17 cellular contexts compared by ENCODE assay signal in genomic region chr6:48560408-48560807, GRCh38.
A peak's percentile ranks its signal among the peaks of the same experiment; 100 is the strongest.
DNase-seq lines count a peak whose midpoint lies in the region; ATAC-seq, FAIRE-seq and TF ChIP-seq lines count a peak whose summit lies in the region.
"Had no signal": no experiment of that assay in that cellular context is flagged by ENCODE, and none has a peak within 500 bp of the region (broad histone marks: within the 10 kb centered on the region; RNA-seq: fewer than 3 reads in every experiment).

No MANE protein-coding gene starts in this region.

- H2AFZ ChIP-seq in IMR-90 (replicated peaks; ENCODE audit: low read length, poor library complexity) (no peak overlapping the region), keratinocyte (ENCODE audit: control insufficient read depth, low read length) (no peak overlapping the region)
- H2AFZ ChIP-seq: parathyroid adenoma had no signal

- no peak overlapping the region for H2BK120ac ChIP-seq in IMR-90 (ENCODE audit: low read depth, low read length)

- H3K9me3 ChIP-seq in IMR-90 (ENCODE audit: control insufficient read depth, insufficient read depth, low read length) (no peaks in the 10 kb centered on the region), keratinocyte (ENCODE audit: control insufficient read depth, low read depth, low read length) (peaks cover 2% of the 10 kb centered on the region)
- H3K9me3 ChIP-seq: transverse colon had no signal

- no peak overlapping the region for H2BK15ac ChIP-seq in IMR-90 (ENCODE audit: low read depth, low read length)

- H2BK20ac ChIP-seq in IMR-90 (ENCODE audit: low read depth, low read length): no peak overlapping the region

- H3K18ac ChIP-seq in IMR-90 (ENCODE audit: low read depth, low read length): no peak overlapping the region

- no peak overlapping the region for H2BK5ac ChIP-seq in IMR-90 (ENCODE audit: low read depth, low read length, poor library complexity, severe bottlenecking)

- FAIRE-seq in keratinocyte (lab: Jason Lieb, UNC): peak; percentile 93
- FAIRE-seq: GM12891 had no signal

- H4K20me1 ChIP-seq in IMR-90 (ENCODE audit: insufficient read depth, low read length) (no peaks in the 10 kb centered on the region), keratinocyte (ENCODE audit: control insufficient read depth, extremely low read depth, insufficient read depth, low read length) (no peaks in the 10 kb centered on the region)

- no peak overlapping the region for H3K9ac ChIP-seq in IMR-90 (ENCODE audit: low read depth, low read length)
- H3K9ac ChIP-seq in keratinocyte (ENCODE audit: control insufficient read depth, extremely low read depth, insufficient read depth, low read length): no peak overlapping the region
- H3K9ac ChIP-seq: parathyroid adenoma had no signal

- no peak overlapping the region for H4K91ac ChIP-seq in IMR-90 (ENCODE audit: insufficient read depth, low read depth, low read length)

- H3K23ac ChIP-seq in IMR-90 (ENCODE audit: low read depth, low read length): no peak overlapping the region

- H4K5ac ChIP-seq in IMR-90 (ENCODE audit: low read depth, low read length): no peak overlapping the region

- no peak for TF ChIP-seq POLR2A in IMR-90 (IDR thresholded peaks at IDR 0.05; ENCODE audit: low read depth, low read length)

- POLR2A ChIA-PET in IMR-90 (lab: Charles Lee; ENCODE audit: unreplicated experiment): no interaction called here

- CTCF ChIA-PET in IMR-90 (lab: Yijun Ruan, JAX): interaction anchor here (0.6 kb wide), 1 partner anchor 13 kb away, joined by 3 read pairs; no protein-coding TSS in a partner anchor

- no peak for TF ChIP-seq CTCF in IMR-90 (conservative IDR thresholded peaks at IDR 0.05; ENCODE audit: low read depth, low read length)
- TF ChIP-seq CTCF in brain microvascular endothelial cell (IDR thresholded peaks at IDR 0.05; ENCODE audit: low read depth, low read length, missing control alignments): no peak
- no peak for TF ChIP-seq CTCF in keratinocyte (optimal IDR thresholded peaks at IDR 0.05 in 1 of 3, IDR thresholded peaks at IDR 0.05 in 1 of 3, conservative IDR thresholded peaks at IDR 0.05 in 1 of 3; ENCODE audit: extremely low read depth in 1 of 3, insufficient read depth in 2 of 3, low read length in 3 of 3)

- H3K4me2 ChIP-seq in IMR-90 (ENCODE audit: low read depth, low read length) (no peak overlapping the region), keratinocyte (ENCODE audit: control insufficient read depth, extremely low read depth, insufficient read depth, low read depth, low read length) (no peak overlapping the region)

- H3K4me1 ChIP-seq in IMR-90 (ENCODE audit: control insufficient read depth, insufficient read depth, low read length) (no peaks in the 10 kb centered on the region), keratinocyte (ENCODE audit: control insufficient read depth, extremely low read depth, insufficient read depth, low read length) (peaks cover 8% of the 10 kb centered on the region)
- H3K4me1 ChIP-seq: parathyroid adenoma, transverse colon had no signal

- H3K4ac ChIP-seq in IMR-90 (ENCODE audit: low read depth, low read length): no peak overlapping the region

- no peak for TF ChIP-seq RAD21 in IMR-90 (IDR thresholded peaks at IDR 0.05; ENCODE audit: low read length)

- 44% methylated on average over 1 of the region's 3 CpGs; no CpG with 5 or more reads in 1 of the 2 experiments for WGBS in IMR-90 (ENCODE audit: extremely low coverage in 2 of 2, insufficient read length in 1 of 2), 2 experiments

- no peaks in the 10 kb centered on the region for H3K27me3 ChIP-seq in IMR-90 (ENCODE audit: control insufficient read depth, insufficient read depth, low read length)
- no peaks in the 10 kb centered on the region for H3K27me3 ChIP-seq in brain microvascular endothelial cell (replicated peaks)
- no peaks in the 10 kb centered on the region for H3K27me3 ChIP-seq in keratinocyte (ENCODE audit: control insufficient read depth, extremely low read depth, insufficient read depth, low read length)
- H3K27me3 ChIP-seq: transverse colon had no signal

- no peaks in the 10 kb centered on the region for H3K36me3 ChIP-seq in IMR-90 (ENCODE audit: control insufficient read depth, insufficient read depth, low read length)
- H3K36me3 ChIP-seq in brain microvascular endothelial cell (replicated peaks): no peaks in the 10 kb centered on the region
- H3K36me3 ChIP-seq in keratinocyte (ENCODE audit: control insufficient read depth in 2 of 2, extremely low read depth in 1 of 2, insufficient read depth in 2 of 2, low read length in 2 of 2): no peaks in the 10 kb centered on the region
- H3K36me3 ChIP-seq: transverse colon had no signal

- H3K56ac ChIP-seq in IMR-90 (ENCODE audit: extremely low read depth, insufficient read depth, low read length): no peak overlapping the region

- no peaks in the 10 kb centered on the region for H3K9me1 ChIP-seq in IMR-90 (ENCODE audit: insufficient read depth, low read length)
- H3K9me1 ChIP-seq in keratinocyte (ENCODE audit: control insufficient read depth, extremely low read depth, insufficient read depth, low read length): no peaks in the 10 kb centered on the region

- no peak overlapping the region for H2AK9ac ChIP-seq in IMR-90 (replicated peaks; ENCODE audit: low read depth, low read length, poor library complexity)

- no peak overlapping the region for H3K14ac ChIP-seq in IMR-90 (replicated peaks; ENCODE audit: low read depth, low read length)

- no peak overlapping the region for H2AK5ac ChIP-seq in IMR-90 (ENCODE audit: low read depth, low read length)

- in situ Hi-C loops in Caki2 (cut with HindIII; ENCODE audit: low pct_unique_long_range_greater_than_20kb, low sequenced_read_pairs): no loop called here
- in situ Hi-C loops in IMR-90 (cut with MboI; ENCODE audit: low sequenced_read_pairs): no loop called here
- in situ Hi-C loops in brain microvascular endothelial cell (cut with HindIII; ENCODE audit: low pct_ligation_motif_present, low sequenced_read_pairs): no loop called here

- no peaks in the 10 kb centered on the region for H3K79me2 ChIP-seq in keratinocyte (ENCODE audit: control insufficient read depth, insufficient read depth, low read length)
- H3K79me2 ChIP-seq: parathyroid adenoma had no signal

- DNase-seq in Caki2 (ENCODE audit: low read depth) (peak; percentile 16), IMR-90 (peak; percentile 22), brain microvascular endothelial cell (peak; percentile 65), keratinocyte (ENCODE audit: low read depth, low spot score) (peak; percentile 9), SHP77 treated with DMSO at 0.1 percent for 48 hours (lab: John Stamatoyannopoulos, UW) (no peak), posterior cingulate gyrus (no peak)
- no peak for DNase-seq in activated naive CD4-positive, alpha-beta T cell (lab: John Stamatoyannopoulos, UW)
- DNase-seq: activated CD8-positive, alpha-beta T cell treated with anti-CD3 and anti-CD28 coated beads, Interleukin-2, amount 10 ng/mL, durations not matched to agents 7 days and 5 days; activated effector memory CD4-positive, alpha-beta T cell treated with Interleukin-2 at 50 U/mL for 16 hours; DMS153; Karpas-422; NCI-H187 treated with DMSO at 0.1 percent for 48 hours; T1000; transverse colon had no signal

- no peaks in the 10 kb centered on the region for H3K79me1 ChIP-seq in IMR-90 (ENCODE audit: low read depth in 1 of 2, low read length in 2 of 2)

- ATAC-seq in IMR-90 (ENCODE audit: low read depth) (peak; percentile 35; the same call in 1 of the 2 replicates), HG03442 (IDR thresholded peaks at IDR 0.05; ENCODE audit: unreplicated experiment) (no peak)
- ATAC-seq: activated CD8-positive, alpha-beta T cell treated with anti-CD3 and anti-CD28 coated beads, Interleukin-2, amount 10 ng/mL, durations not matched to agents 7 days and 5 days had no signal

- intact Hi-C loops in IMR-90 (cut with micrococcal nuclease) (no loop called here), posterior cingulate gyrus (cut with DNase I) (no loop called here)

- H3K27ac ChIP-seq in IMR-90 (ENCODE audit: insufficient read depth, low read length) (no peak overlapping the region), brain microvascular endothelial cell (no peak overlapping the region), keratinocyte (ENCODE audit: control insufficient read depth, insufficient read depth, low read length) (no peak overlapping the region)
- H3K27ac ChIP-seq: parathyroid adenoma, transverse colon had no signal

- no TSS peak for BruUV-seq in IMR-90 (replicated peaks; lab: Mats Ljungman, UMichigan)

- no peak overlapping the region for H4K8ac ChIP-seq in IMR-90 (ENCODE audit: low read depth in 2 of 2, low read length in 2 of 2)

- H3K4me3 ChIP-seq in IMR-90 (ENCODE audit: insufficient read depth, low read depth, low read length): no peak overlapping the region
- no peak overlapping the region for H3K4me3 ChIP-seq in brain microvascular endothelial cell (ENCODE audit: low read depth, low read length)
- no peak overlapping the region for H3K4me3 ChIP-seq in keratinocyte (ENCODE audit: control insufficient read depth in 2 of 3, extremely low read depth in 1 of 3, insufficient read depth in 2 of 3, low read depth in 1 of 3, low read length in 3 of 3)
- H3K4me3 ChIP-seq: transverse colon had no signal

- dilution Hi-C loops in IMR-90 (cut with HindIII; ENCODE audit: low sequenced_read_pairs, unreplicated experiment): no loop called here
- dilution Hi-C loops in keratinocyte (cut with MboI; ENCODE audit: extremely low pct_ligation_motif_present, low sequenced_read_pairs): no loop called here

TF ChIP-seq in IMR-90, 13 proteins besides CTCF, POLR2A, EP300 and RAD21:
- no peak for TF ChIP-seq USF2 (IDR thresholded peaks at IDR 0.05; ENCODE audit: low read depth, low read length)
- no peak for TF ChIP-seq RFX5 (IDR thresholded peaks at IDR 0.05; ENCODE audit: low read depth, low read length)

Comparison
In these comparisons a context has a peak if more than half of its experiments do, and no peak if none do; other contexts are left out.
1. DNase-seq: peak in Caki2 (single experiment), IMR-90 (single experiment), brain microvascular endothelial cell (single experiment) and keratinocyte (single experiment); none in SHP77 treated with DMSO at 0.1 percent for 48 hours (single experiment), activated naive CD4-positive, alpha-beta T cell (0 of 4) and posterior cingulate gyrus (0 of 10).